ENCODE assay signal across 17 cellular contexts in genomic region chr5:140234590-140234989, GRCh38. TPM values are rescaled to one million over a fixed set of nuclear protein-coding genes. Genes with fewer than 3 reads are reported as not detected.
DNase-seq lines count a peak whose midpoint lies in the region; ATAC-seq and TF ChIP-seq lines count a peak whose summit lies in the region.
"Had no signal": no experiment of that assay in that cellular context is flagged by ENCODE, and none has a peak within 500 bp of the region (broad histone marks: within the 10 kb centered on the region; RNA-seq: fewer than 3 reads in every experiment).

No MANE protein-coding gene starts in this region.

- intact Hi-C loops in activated CD8-positive, alpha-beta T cell treated with anti-CD3 and anti-CD28 coated beads for 36 hours (cut with micrococcal nuclease), result no loop called here

- H3K4me1 Mint-ChIP-seq in activated CD8-positive, alpha-beta T cell treated with anti-CD3 and anti-CD28 coated beads for 36 hours (ENCODE audit: low read depth), result no peaks in the 10 kb centered on the region
- H3K4me1 Mint-ChIP-seq in activated CD8-positive, alpha-beta T cell treated with anti-CD3 and anti-CD28 coated beads, Interleukin-2, amount 10 ng/mL, durations not matched to agents 7 days and 5 days (ENCODE audit: low read depth), result no peaks in the 10 kb centered on the region
- no peaks in the 10 kb centered on the region for H3K4me1 Mint-ChIP-seq in stimulated activated naive CD8-positive, alpha-beta T cell treated with anti-CD3 and anti-CD28 coated beads, Interleukin-15, amount 100 ng/mL, for 72 hours

- no peak overlapping the region for H3K27ac Mint-ChIP-seq in activated CD8-positive, alpha-beta T cell treated with anti-CD3 and anti-CD28 coated beads for 36 hours
- no peak overlapping the region for H3K27ac Mint-ChIP-seq in activated CD8-positive, alpha-beta T cell treated with anti-CD3 and anti-CD28 coated beads, Interleukin-2, amount 10 ng/mL, durations not matched to agents 7 days and 5 days
- H3K27ac Mint-ChIP-seq in stimulated activated naive CD8-positive, alpha-beta T cell treated with anti-CD3 and anti-CD28 coated beads, Interleukin-15, amount 100 ng/mL, for 72 hours, result no peak overlapping the region
- H3K27ac Mint-ChIP-seq: CD8-positive, alpha-beta T cell; HFFc6 had no signal

- peak overlapping the region; percentile 84 for H3K27ac ChIP-seq in neutrophil
- H3K27ac ChIP-seq: BLaER1 had no signal

- no peak overlapping the region for H3K4me3 Mint-ChIP-seq in activated CD8-positive, alpha-beta T cell treated with anti-CD3 and anti-CD28 coated beads for 36 hours
- H3K4me3 Mint-ChIP-seq in activated CD8-positive, alpha-beta T cell treated with anti-CD3 and anti-CD28 coated beads, Interleukin-2, amount 10 ng/mL, durations not matched to agents 7 days and 5 days, result no peak overlapping the region
- no peak overlapping the region for H3K4me3 Mint-ChIP-seq in stimulated activated naive CD8-positive, alpha-beta T cell treated with anti-CD3 and anti-CD28 coated beads, Interleukin-15, amount 100 ng/mL, for 72 hours
- H3K4me3 Mint-ChIP-seq: CD8-positive, alpha-beta T cell; HFFc6 had no signal

- no peak overlapping the region for H3K4me3 ChIP-seq in neutrophil (ENCODE audit: low read depth in 1 of 2, low read length in 1 of 2)
- H3K4me3 ChIP-seq: BLaER1 had no signal

- no peaks in the 10 kb centered on the region for H3K27me3 ChIP-seq in neutrophil
- H3K27me3 ChIP-seq: BLaER1 had no signal

- H3K9me3 ChIP-seq in neutrophil, result no peaks in the 10 kb centered on the region
- H3K9me3 ChIP-seq: BLaER1 had no signal

- no peaks in the 10 kb centered on the region for H3K36me3 ChIP-seq in neutrophil
- H3K36me3 ChIP-seq: BLaER1 had no signal

- CTCF ChIA-PET in activated CD8-positive, alpha-beta T cell treated with anti-CD3 and anti-CD28 coated beads for 36 hours (lab: Charles Lee), result interaction anchor here (1.4 to 2.5 kb wide), 3 partner anchors 9 to 138 kb away, joined by 3 to 18 read pairs (median 3); no protein-coding TSS in a partner anchor
- CTCF ChIA-PET in activated CD8-positive, alpha-beta T cell treated with anti-CD3 and anti-CD28 coated beads, Interleukin-2, amount 10 ng/mL, durations not matched to agents 7 days and 5 days (lab: Charles Lee), result interaction anchor here (0.7 to 28.9 kb wide), 2 partner anchors 115 to 118 kb away, joined by 4 to 796 read pairs; partner anchors contain the start of gene HBEGF

- ATAC-seq in activated CD8-positive, alpha-beta T cell treated with anti-CD3 and anti-CD28 coated beads for 36 hours, result peak; percentile 34
- no peak for ATAC-seq in activated CD8-positive, alpha-beta T cell treated with anti-CD3 and anti-CD28 coated beads, Interleukin-2, amount 10 ng/mL, durations not matched to agents 7 days and 5 days
- peak; percentile 40 for ATAC-seq in stimulated activated naive CD8-positive, alpha-beta T cell treated with anti-CD3 and anti-CD28 coated beads, Interleukin-15, Interleukin-2, amounts not matched to agents 100 U/mL and 50 U/mL, for 24 hours
- no peak for ATAC-seq in stimulated activated naive CD8-positive, alpha-beta T cell treated with anti-CD3 and anti-CD28 coated beads, Interleukin-15, amount 100 ng/mL, for 72 hours
- ATAC-seq in GM21619 (IDR thresholded peaks at IDR 0.05; ENCODE audit: unreplicated experiment), result no peak
- ATAC-seq in GM21447 (IDR thresholded peaks at IDR 0.05; ENCODE audit: unreplicated experiment), result no peak
- ATAC-seq: CD8-positive, alpha-beta T cell; HCT116 had no signal

- POLR2A ChIA-PET in activated CD8-positive, alpha-beta T cell treated with anti-CD3 and anti-CD28 coated beads for 36 hours (lab: Charles Lee), result no interaction called here
- POLR2A ChIA-PET in activated CD8-positive, alpha-beta T cell treated with anti-CD3 and anti-CD28 coated beads, Interleukin-2, amount 10 ng/mL, durations not matched to agents 7 days and 5 days (lab: Charles Lee), result no interaction called here

- no peak for TF ChIP-seq CTCF in activated CD8-positive, alpha-beta T cell treated with anti-CD3 and anti-CD28 coated beads for 36 hours (IDR thresholded peaks at IDR 0.05)
- no peak for TF ChIP-seq CTCF in neutrophil (IDR thresholded peaks at IDR 0.05)

- peaks cover 2% of the 10 kb centered on the region for H3K27me3 Mint-ChIP-seq in activated CD8-positive, alpha-beta T cell treated with anti-CD3 and anti-CD28 coated beads for 36 hours
- peaks cover 11% of the 10 kb centered on the region for H3K27me3 Mint-ChIP-seq in activated CD8-positive, alpha-beta T cell treated with anti-CD3 and anti-CD28 coated beads, Interleukin-2, amount 10 ng/mL, durations not matched to agents 7 days and 5 days (ENCODE audit: low read depth)
- no peaks in the 10 kb centered on the region for H3K27me3 Mint-ChIP-seq in stimulated activated naive CD8-positive, alpha-beta T cell treated with anti-CD3 and anti-CD28 coated beads, Interleukin-15, amount 100 ng/mL, for 72 hours

- H3K36me3 Mint-ChIP-seq in activated CD8-positive, alpha-beta T cell treated with anti-CD3 and anti-CD28 coated beads for 36 hours (ENCODE audit: low read depth), result no peaks in the 10 kb centered on the region
- H3K36me3 Mint-ChIP-seq in activated CD8-positive, alpha-beta T cell treated with anti-CD3 and anti-CD28 coated beads, Interleukin-2, amount 10 ng/mL, durations not matched to agents 7 days and 5 days (ENCODE audit: low read depth), result no peaks in the 10 kb centered on the region
- H3K36me3 Mint-ChIP-seq: CD8-positive, alpha-beta T cell had no signal

- no peak for DNase-seq in activated CD8-positive, alpha-beta T cell treated with anti-CD3 and anti-CD28 coated beads for 36 hours
- no peak for DNase-seq in activated CD8-positive, alpha-beta T cell treated with anti-CD3 and anti-CD28 coated beads, Interleukin-2, amount 10 ng/mL, durations not matched to agents 7 days and 5 days
- DNase-seq in stimulated activated naive CD8-positive, alpha-beta T cell treated with anti-CD3 and anti-CD28 coated beads, Interleukin-15, Interleukin-2, amounts not matched to agents 100 U/mL and 50 U/mL, for 24 hours, result no peak
- DNase-seq in stimulated activated naive CD8-positive, alpha-beta T cell treated with anti-CD3 and anti-CD28 coated beads, Interleukin-15, amount 100 ng/mL, for 72 hours, result no peak
- no peak for DNase-seq in stimulated activated CD4-positive, alpha-beta T cell treated with anti-CD3 and anti-CD28 coated beads, Interleukin-15, amount 100 ng/mL, for 24 hours
- DNase-seq: 8988T; CD8-positive, alpha-beta T cell; DMS 273 treated with DMSO at 0.1 percent for 48 hours; GOT3; H7; HFFc6; IMR-90 had no signal

- H3K9me3 Mint-ChIP-seq in activated CD8-positive, alpha-beta T cell treated with anti-CD3 and anti-CD28 coated beads for 36 hours, result no peaks in the 10 kb centered on the region
- H3K9me3 Mint-ChIP-seq in activated CD8-positive, alpha-beta T cell treated with anti-CD3 and anti-CD28 coated beads, Interleukin-2, amount 10 ng/mL, durations not matched to agents 7 days and 5 days (ENCODE audit: insufficient read depth), result no peaks in the 10 kb centered on the region
- H3K9me3 Mint-ChIP-seq in stimulated activated naive CD8-positive, alpha-beta T cell treated with anti-CD3 and anti-CD28 coated beads, Interleukin-15, amount 100 ng/mL, for 72 hours, result no peaks in the 10 kb centered on the region
- H3K9me3 Mint-ChIP-seq: CD8-positive, alpha-beta T cell; HFFc6 had no signal

- peaks cover 86 to 90% of the 10 kb centered on the region in 2 experiments for H3K4me1 ChIP-seq in neutrophil (ENCODE audit: control insufficient read depth in 1 of 2, insufficient read depth in 1 of 2, low read depth in 1 of 2, low read length in 1 of 2)

RNA-seq across cellular contexts. Expression of gene CYSTM1, which starts 59.6 kb away (rescaled TPM):
- 10 to 100 TPM; 15.8 to 18.5 TPM for total RNA-seq in activated CD8-positive, alpha-beta T cell treated with anti-CD3 and anti-CD28 coated beads for 36 hours
- total RNA-seq in activated CD8-positive, alpha-beta T cell treated with anti-CD3 and anti-CD28 coated beads, Interleukin-2, amount 10 ng/mL, durations not matched to agents 7 days and 5 days, result 10 to 100 TPM; 10.5 to 12.2 TPM

Comparison
In these comparisons a context has a peak if more than half of its experiments do, and no peak if none do; other contexts are left out.
1. ATAC-seq: peak in activated CD8-positive, alpha-beta T cell treated with anti-CD3 and anti-CD28 coated beads for 36 hours (single experiment) and stimulated activated naive CD8-positive, alpha-beta T cell treated with anti-CD3 and anti-CD28 coated beads, Interleukin-15, Interleukin-2, amounts not matched to agents 100 U/mL and 50 U/mL, for 24 hours (single experiment); none in activated CD8-positive, alpha-beta T cell treated with anti-CD3 and anti-CD28 coated beads, Interleukin-2, amount 10 ng/mL, durations not matched to agents 7 days and 5 days (single experiment), stimulated activated naive CD8-positive, alpha-beta T cell treated with anti-CD3 and anti-CD28 coated beads, Interleukin-15, amount 100 ng/mL, for 72 hours (single experiment), GM21619 (single experiment) and GM21447 (single experiment).